In the genomic region with DNA sequence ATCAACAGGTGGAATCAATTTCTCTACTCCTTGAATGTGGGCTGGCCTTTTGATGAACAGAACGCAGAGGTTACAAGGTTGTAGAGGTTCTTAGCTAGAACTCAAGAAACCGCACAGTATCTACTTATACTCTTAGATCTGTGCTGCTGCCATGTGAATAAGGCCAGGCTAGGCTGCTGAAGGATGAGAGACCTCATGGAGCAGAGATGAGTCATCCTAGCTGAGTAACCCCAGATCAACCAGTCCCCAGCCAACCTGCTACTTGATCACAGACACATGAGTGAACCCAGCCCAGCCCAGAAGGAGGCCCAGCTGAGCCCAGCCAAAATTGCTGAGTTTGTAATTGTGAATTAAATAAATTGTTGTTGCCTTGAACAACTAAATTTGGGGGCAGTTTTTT, we compare ENCODE assay signal across 10 cellular contexts. TPM values are rescaled to one million over a fixed set of nuclear protein-coding genes. Genes with fewer than 3 reads are reported as not detected.
DNase-seq lines count a peak whose midpoint lies in the region; ATAC-seq and TF ChIP-seq lines count a peak whose summit lies in the region.
"Had no signal": no experiment of that assay in that cellular context is flagged by ENCODE, and none has a peak within 500 bp of the region (broad histone marks: within the 10 kb centered on the region; RNA-seq: fewer than 3 reads in every experiment).

No MANE protein-coding gene starts in this region.

- 90% methylated on average over 2 of the region's 2 CpGs for WGBS in SK-N-SH (ENCODE audit: low lambda C conversion rate)

- H3F3A ChIP-seq in SK-N-SH (replicated peaks; ENCODE audit: insufficient read depth), result peaks cover 7% of the 10 kb centered on the region

- H3K36me3 ChIP-seq in SK-N-SH (replicated peaks in 1 of 2; ENCODE audit: control insufficient read depth in 1 of 2, insufficient read depth in 2 of 2, low read length in 1 of 2), result no peaks in the 10 kb centered on the region
- H3K36me3 ChIP-seq: prostate gland had no signal

- no peaks in the 10 kb centered on the region for H3K79me2 ChIP-seq in SK-N-SH (ENCODE audit: insufficient read depth)

- H3K27ac Mint-ChIP-seq in activated naive CD8-positive, alpha-beta T cell, result peak overlapping the region; percentile 48

- no peaks in the 10 kb centered on the region for H3K27me3 Mint-ChIP-seq in activated naive CD8-positive, alpha-beta T cell

- TF ChIP-seq CTCF in SK-N-SH (IDR thresholded peaks at IDR 0.05), result no peak

- H3K36me3 Mint-ChIP-seq in activated naive CD8-positive, alpha-beta T cell, result peaks cover 2% of the 10 kb centered on the region

- no peaks in the 10 kb centered on the region for H3K27me3 ChIP-seq in SK-N-SH (ENCODE audit: insufficient read depth)

- CTCF ChIA-PET in SK-N-SH (lab: Yijun Ruan, JAX), result interaction anchor here (1.0 to 1.8 kb wide), 3 partner anchors 11 to 21 kb away, joined by 3 to 5 read pairs (median 4); no protein-coding TSS in a partner anchor

- H2AFZ ChIP-seq in SK-N-SH (ENCODE audit: low read depth), result no peak overlapping the region

- no peak overlapping the region for H3K9ac ChIP-seq in SK-N-SH

- H3K4me3 Mint-ChIP-seq in activated naive CD8-positive, alpha-beta T cell, result no peak overlapping the region

- no peaks in the 10 kb centered on the region for H3K9me2 ChIP-seq in SK-N-SH

- no peak overlapping the region for H3K27ac ChIP-seq in SK-N-SH (ENCODE audit: low read depth in 2 of 2, low read length in 1 of 2)
- H3K27ac ChIP-seq: prostate gland had no signal

- peaks cover 21% of the 10 kb centered on the region for H3K4me1 Mint-ChIP-seq in activated naive CD8-positive, alpha-beta T cell (ENCODE audit: low read depth)

- TF ChIP-seq RAD21 in SK-N-SH (IDR thresholded peaks at IDR 0.05; ENCODE audit: low read length), result no peak

- no peak for TF ChIP-seq EP300 in SK-N-SH (IDR thresholded peaks at IDR 0.05; ENCODE audit: borderline replicate concordance in 1 of 2, low read depth in 1 of 2, low read length in 1 of 2)

- H3K4me3 ChIP-seq in SK-N-SH (ENCODE audit: low read depth in 2 of 2, low read length in 1 of 2), result no peak overlapping the region
- H3K4me3 ChIP-seq: prostate gland had no signal

- DNase-seq in SK-N-SH (no peak), NCI-H226 (peak; percentile 39), SHP77 treated with DMSO at 0.1 percent for 48 hours (lab: John Stamatoyannopoulos, UW) (no peak), NCI-H1436 (lab: John Stamatoyannopoulos, UW) (no peak)
- DNase-seq in stimulated activated CD4-positive, alpha-beta T cell treated with anti-CD3 and anti-CD28 coated beads, Interleukin-4, amount 100 ng/mL, for 4 hours, result peak; percentile 10 to 37
- DNase-seq: NCI-H2081 treated with DMSO at 0.1 percent for 48 hours had no signal

- H3K9me3 Mint-ChIP-seq in activated naive CD8-positive, alpha-beta T cell (ENCODE audit: low read depth), result peaks cover 4% of the 10 kb centered on the region

- no peak overlapping the region for H3K4me2 ChIP-seq in SK-N-SH

- peaks cover 7 to 13% of the 10 kb centered on the region in 2 experiments; a peak in 2 of 4 replicates for H3K4me1 ChIP-seq in SK-N-SH (ENCODE audit: control insufficient read depth in 1 of 2, insufficient read depth in 2 of 2, low read depth in 1 of 2, low read length in 1 of 2)
- H3K4me1 ChIP-seq: prostate gland had no signal

- no peak for ATAC-seq in SK-N-SH treated with all-trans-retinoic acid at 6 μM for 48 hours
- no peak for ATAC-seq in GM21528 (IDR thresholded peaks at IDR 0.05; ENCODE audit: low FRiP score, unreplicated experiment)

- no peaks in the 10 kb centered on the region for H4K20me1 ChIP-seq in SK-N-SH (ENCODE audit: insufficient read depth)

- peaks cover 5% of the 10 kb centered on the region; the same call in 1 of the 2 replicates for H3K9me3 ChIP-seq in SK-N-SH
- H3K9me3 ChIP-seq: prostate gland had no signal

- POLR2A ChIA-PET in SK-N-SH (lab: Yijun Ruan, JAX), result no interaction called here

TF ChIP-seq in SK-N-SH, 30 proteins besides CTCF, POLR2A, EP300 and RAD21:
- TF ChIP-seq JUND (IDR thresholded peaks at IDR 0.05), result 0 out of 2 replicates have a peak, but pooled peaks have one; percentile 17
- TF ChIP-seq NFIC (IDR thresholded peaks at IDR 0.05; ENCODE audit: borderline replicate concordance), result no peak
- TF ChIP-seq FOSL2 (IDR thresholded peaks at IDR 0.05; ENCODE audit: borderline replicate concordance, low read depth), result peak; percentile 32; the same call in 1 of the 2 replicates
- TF ChIP-seq RFX5 (IDR thresholded peaks at IDR 0.05; ENCODE audit: low read length), result no peak
TF ChIP-seq in SK-N-SH: peak in this region for 2.

TF ChIP-seq in SK-N-SH treated with all-trans-retinoic acid at 6 μM for 48 hours, 23 proteins besides CTCF, POLR2A, EP300 and RAD21:
- TF ChIP-seq SNAI2 (CRISPR knock-in tag; IDR thresholded peaks at IDR 0.05) (no peak), ZC3H10 (CRISPR knock-in tag; IDR thresholded peaks at IDR 0.05) (no peak)
- TF ChIP-seq, protein P1, sequence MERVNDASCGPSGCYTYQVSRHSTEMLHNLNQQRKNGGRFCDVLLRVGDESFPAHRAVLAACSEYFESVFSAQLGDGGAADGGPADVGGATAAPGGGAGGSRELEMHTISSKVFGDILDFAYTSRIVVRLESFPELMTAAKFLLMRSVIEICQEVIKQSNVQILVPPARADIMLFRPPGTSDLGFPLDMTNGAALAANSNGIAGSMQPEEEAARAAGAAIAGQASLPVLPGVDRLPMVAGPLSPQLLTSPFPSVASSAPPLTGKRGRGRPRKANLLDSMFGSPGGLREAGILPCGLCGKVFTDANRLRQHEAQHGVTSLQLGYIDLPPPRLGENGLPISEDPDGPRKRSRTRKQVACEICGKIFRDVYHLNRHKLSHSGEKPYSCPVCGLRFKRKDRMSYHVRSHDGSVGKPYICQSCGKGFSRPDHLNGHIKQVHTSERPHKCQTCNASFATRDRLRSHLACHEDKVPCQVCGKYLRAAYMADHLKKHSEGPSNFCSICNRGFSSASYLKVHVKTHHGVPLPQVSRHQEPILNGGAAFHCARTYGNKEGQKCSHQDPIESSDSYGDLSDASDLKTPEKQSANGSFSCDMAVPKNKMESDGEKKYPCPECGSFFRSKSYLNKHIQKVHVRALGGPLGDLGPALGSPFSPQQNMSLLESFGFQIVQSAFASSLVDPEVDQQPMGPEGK (CRISPR knock-in tag; IDR thresholded peaks at IDR 0.05; ENCODE audit: borderline replicate concordance), result no peak

RNA-seq across cellular contexts. Expression of a gene that starts 35.3 kb away (rescaled TPM):
- polyA plus RNA-seq in SK-N-SH (2012; rRNA removed), result 49.2 and 58.4 TPM in 2 replicates
- polyA plus RNA-seq in SK-N-SH (2012; cell fraction: cytosol; rRNA removed), result 40.2 and 48.4 TPM in 2 replicates
- 59.5 and 69.2 TPM in 2 replicates for polyA plus RNA-seq in SK-N-SH (2012; cell fraction: nucleus; rRNA removed)

Comparison
In these comparisons a context has a peak if more than half of its experiments do, and no peak if none do; other contexts are left out.
1. DNase-seq: peak in NCI-H226 (single experiment) and stimulated activated CD4-positive, alpha-beta T cell treated with anti-CD3 and anti-CD28 coated beads, Interleukin-4, amount 100 ng/mL, for 4 hours (2 of 2); none in SK-N-SH (single experiment), SHP77 treated with DMSO at 0.1 percent for 48 hours (single experiment) and NCI-H1436 (single experiment).